ENCODE assay signal across 27 cellular contexts in the genomic region with DNA sequence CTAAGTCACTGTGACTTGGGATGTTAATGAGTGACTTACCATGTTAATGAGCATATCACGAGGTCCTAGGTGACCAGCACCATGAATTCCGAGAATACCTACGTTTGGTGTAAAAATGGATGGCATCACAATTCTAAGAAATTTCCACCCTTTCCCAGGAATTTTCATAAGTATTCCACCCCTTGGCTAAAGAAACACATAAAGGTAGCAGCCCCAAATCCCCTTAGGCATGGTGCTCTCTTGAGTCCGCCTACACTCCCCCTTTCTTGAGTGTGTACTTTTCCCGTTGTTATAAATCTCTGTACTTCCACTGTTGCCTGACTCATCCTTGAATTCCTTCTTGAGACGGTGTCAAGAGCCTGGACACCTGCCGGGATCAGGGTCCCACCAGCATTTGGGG.
"Had no signal": no experiment of that assay in that cellular context is flagged by ENCODE, and none has a peak within 500 bp of the region (broad histone marks: within the 10 kb centered on the region; RNA-seq: fewer than 3 reads in every experiment).

No MANE protein-coding gene starts in this region.

- H3K36me3 ChIP-seq: ascending aorta, cardiac muscle cell had no signal

- H3K27ac ChIP-seq: ascending aorta, cardiac muscle cell, VCaP had no signal

- H3K9me3 ChIP-seq: ascending aorta had no signal

- H3K4me1 ChIP-seq: ascending aorta had no signal

- DNase-seq: activated B cell treated with CpG ODN at 0.5 μM for 24 hours; activated CD4-positive, alpha-beta memory T cell treated with anti-CD3 and anti-CD28 coated beads, Interleukin-2, amount 10 ng/mL, durations not matched to agents 7 days and 5 days; activated CD4-positive, alpha-beta T cell treated with anti-CD3 and anti-CD28 coated beads for 4 hours; activated CD4-positive, alpha-beta T cell treated with anti-CD3 and anti-CD28 coated beads, Interleukin-2, amount 10 ng/mL, durations not matched to agents 24 days and 14 days; activated CD4-positive, alpha-beta T cell treated with anti-CD3 and anti-CD28 coated beads, Interleukin-2, amount 50 U/mL, for 48 hours; activated CD4-positive, CD25-positive, alpha-beta regulatory T cell treated with anti-CD3 and anti-CD28 coated beads, Interleukin-2, amount 50 U/mL, for 72 hours; activated CD8-positive, alpha-beta memory T cell treated with anti-CD3 and anti-CD28 coated beads for 24 hours; activated CD8-positive, alpha-beta memory T cell treated with anti-CD3 and anti-CD28 coated beads, Interleukin-2, amount 10 ng/mL, durations not matched to agents 7 days and 5 days; activated CD8-positive, alpha-beta memory T cell treated with anti-CD3 and anti-CD28 coated beads, Interleukin-2, amount 50 U/mL, for 48 hours; activated CD8-positive, alpha-beta T cell treated with anti-CD3 and anti-CD28 coated beads, Interleukin-2, amount 10 ng/mL, durations not matched to agents 7 days and 5 days; activated effector memory CD4-positive, alpha-beta T cell treated with Interleukin-2 at 50 U/mL for 16 hours; activated gamma-delta T cell; activated naive CD4-positive, alpha-beta T cell treated with anti-CD3 and anti-CD28 coated beads, Interleukin-2, amount 10 ng/mL, durations not matched to agents 7 days and 5 days; activated naive CD4-positive, alpha-beta T cell treated with Interleukin-2 at 50 U/mL for 16 hours; activated T-cell treated with anti-CD3 and anti-CD28 coated beads, Interleukin-2, amount 50 U/mL, for 24 hours; activated T-cell treated with anti-CD3 and anti-CD28 coated beads, Interleukin-2, amount 50 U/mL, for 48 hours; amygdala; anterior cingulate cortex; cerebellar nuclear complex; T-helper 1 cell; T-helper 2 cell; T-helper 9 cell had no signal

- H3K27me3 ChIP-seq: ascending aorta, cardiac muscle cell had no signal

- ATAC-seq: activated CD8-positive, alpha-beta memory T cell treated with anti-CD3 and anti-CD28 coated beads, Interleukin-2, amount 10 ng/mL, durations not matched to agents 7 days and 5 days; activated CD8-positive, alpha-beta T cell treated with anti-CD3 and anti-CD28 coated beads, Interleukin-2, amount 10 ng/mL, durations not matched to agents 7 days and 5 days had no signal

- FAIRE-seq: bronchial epithelial cell, TTC549 had no signal

- H3K4me3 ChIP-seq: ascending aorta, cardiac muscle cell had no signal
